8 cellular contexts compared by ENCODE assay signal in genomic region chrX:151396042-151396826, GRCh38. TPM values are rescaled to one million over a fixed set of nuclear protein-coding genes. Genes with fewer than 3 reads are reported as not detected.
DNase-seq lines count a peak whose midpoint lies in the region; ATAC-seq and TF ChIP-seq lines count a peak whose summit lies in the region.

No MANE protein-coding gene starts in this region.

- peak overlapping the region; percentile 61 for H3K56ac ChIP-seq in mesendoderm (ENCODE audit: low read length)

- in situ Hi-C loops in GM13976 (cut with MboI; ENCODE audit: low sequenced_read_pairs, unreplicated experiment), result no loop called here

- no peaks in the 10 kb centered on the region for H3K9me3 ChIP-seq in stomach smooth muscle (ENCODE audit: control insufficient read depth in 2 of 2, low read length in 2 of 2)

- H2BK15ac ChIP-seq in mesendoderm (replicated peaks; ENCODE audit: low read depth), result no peak overlapping the region

- no peak overlapping the region for H2BK5ac ChIP-seq in mesendoderm (ENCODE audit: low read length)

- H3K4me3 ChIP-seq in mesendoderm (ENCODE audit: low read length) (no peak overlapping the region), stomach smooth muscle (ENCODE audit: low read length in 2 of 2) (peak overlapping the region; percentile 63 to 84)

- H3K27me3 ChIP-seq in mesendoderm (ENCODE audit: insufficient read depth, low read length, poor library complexity) (no peaks in the 10 kb centered on the region), stomach smooth muscle (ENCODE audit: control insufficient read depth in 1 of 2, insufficient read depth in 2 of 2, low read length in 2 of 2) (no peaks in the 10 kb centered on the region)

- ATAC-seq in HG02588 (IDR thresholded peaks at IDR 0.05; ENCODE audit: unreplicated experiment) (peak; percentile 28), HG03520 (IDR thresholded peaks at IDR 0.05; ENCODE audit: unreplicated experiment) (no peak)

- TF ChIP-seq CTCF in GM13976 (IDR thresholded peaks at IDR 0.05; ENCODE audit: borderline replicate concordance, control extremely low read depth, extremely low read depth, insufficient read depth, missing control alignments), result no peak

- H3K79me1 ChIP-seq in mesendoderm (ENCODE audit: low read length), result no peaks in the 10 kb centered on the region

- peak overlapping the region; percentile 65 for H4K8ac ChIP-seq in mesendoderm (ENCODE audit: low read depth, low read length)

- H3K27ac ChIP-seq in mesendoderm (ENCODE audit: low read depth, low read length) (no peak overlapping the region), stomach smooth muscle (ENCODE audit: low read length) (peak overlapping the region; percentile 87)

- H4K5ac ChIP-seq in mesendoderm (ENCODE audit: low read length), result no peak overlapping the region

- no peak overlapping the region for H2BK120ac ChIP-seq in mesendoderm (ENCODE audit: low read depth, low read length)

- no peak overlapping the region for H2AK5ac ChIP-seq in mesendoderm (ENCODE audit: low read length)

- H3K4me1 ChIP-seq in mesendoderm (ENCODE audit: control insufficient read depth, low read depth, low read length) (no peaks in the 10 kb centered on the region), stomach smooth muscle (ENCODE audit: control insufficient read depth, insufficient read depth, low read length) (peaks cover 3% of the 10 kb centered on the region)

- WGBS in mesendoderm (ENCODE audit: extremely low coverage, insufficient coverage, low lambda C conversion rate), result no CpG with 5 or more reads among the region's 20 CpGs

- peak overlapping the region; percentile 31 for H3K4me2 ChIP-seq in mesendoderm (ENCODE audit: low read length)

- no peak overlapping the region for H3K4ac ChIP-seq in mesendoderm (ENCODE audit: low read depth, low read length)

- peak overlapping the region; percentile 72 for H3K9ac ChIP-seq in mesendoderm (ENCODE audit: low read length)
- H3K9ac ChIP-seq in stomach smooth muscle (ENCODE audit: low read length in 2 of 2), result peak overlapping the region; percentile 80 to 83

- no peaks in the 10 kb centered on the region for H3K36me3 ChIP-seq in mesendoderm (ENCODE audit: control insufficient read depth, insufficient read depth, low read length)
- no peaks in the 10 kb centered on the region for H3K36me3 ChIP-seq in stomach smooth muscle (ENCODE audit: control insufficient read depth in 2 of 2, insufficient read depth in 2 of 2, low read length in 2 of 2)

- H3K79me2 ChIP-seq in mesendoderm (ENCODE audit: control insufficient read depth, insufficient read depth, low read length), result peaks cover 29% of the 10 kb centered on the region

- H3K23ac ChIP-seq in mesendoderm (ENCODE audit: low read length), result no peak overlapping the region

- no peak overlapping the region for H3K18ac ChIP-seq in mesendoderm (ENCODE audit: low read length)

- DNase-seq in GM13976 (ENCODE audit: low spot score) (peak; percentile 38), NCI-H146 (lab: John Stamatoyannopoulos, UW) (peak; percentile 85), mesendoderm (no peak)
- peak; percentile 49 for DNase-seq in activated CD4-positive, alpha-beta T cell treated with anti-CD3 and anti-CD28 coated beads for 48 hours
- DNase-seq in effector CD8-positive, alpha-beta T cell (lab: John Stamatoyannopoulos, UW), result peak; percentile 19

RNA-seq across cellular contexts. Expression of gene VMA21, which starts 0.8 kb away (rescaled TPM):
- 34.9 TPM for polyA plus RNA-seq in mesendoderm (2013, experiment 1 of 2)
- 33.8 TPM for polyA plus RNA-seq in mesendoderm (2013, experiment 2 of 2)
